In the genomic region with DNA sequence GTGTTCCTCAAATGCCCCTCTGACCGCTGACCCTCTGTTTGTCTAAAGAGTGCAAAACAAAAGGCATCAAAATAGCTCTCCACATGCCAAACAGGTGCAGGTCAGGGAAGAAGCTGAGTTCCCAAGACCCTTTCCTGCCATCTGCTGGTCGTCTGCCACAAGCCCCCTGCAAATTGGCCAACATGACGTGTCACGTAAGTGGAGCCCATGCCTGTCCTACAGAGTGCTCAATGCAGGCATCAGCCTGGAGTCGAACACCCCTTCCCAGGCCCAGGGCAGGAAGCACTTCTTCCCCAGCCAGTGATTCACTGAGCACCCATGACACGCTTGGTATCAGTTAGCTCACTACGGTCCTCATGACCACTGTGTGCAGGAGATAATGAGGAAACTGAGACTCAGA, we compare ENCODE assay signal across 11 cellular contexts. TPM values are rescaled to one million over a fixed set of nuclear protein-coding genes. Genes with fewer than 3 reads are reported as not detected.
DNase-seq lines count a peak whose midpoint lies in the region; ATAC-seq, FAIRE-seq and TF ChIP-seq lines count a peak whose summit lies in the region.
"Had no signal": no experiment of that assay in that cellular context is flagged by ENCODE, and none has a peak within 500 bp of the region (broad histone marks: within the 10 kb centered on the region; RNA-seq: fewer than 3 reads in every experiment).

No MANE protein-coding gene starts in this region.

- POLR2A ChIA-PET in activated CD4-positive, alpha-beta T cell treated with anti-CD3 and anti-CD28 coated beads for 36 hours (lab: Charles Lee), result no interaction called here
- POLR2A ChIA-PET in K562 (lab: Yijun Ruan, JAX), result interaction anchor here (0.5 to 1.0 kb wide), 4 partner anchors 12 to 137 kb away, joined by 3 to 5 read pairs (median 4); no protein-coding TSS in a partner anchor

- H4K20me1 ChIP-seq in K562 (replicated peaks; ENCODE audit: control insufficient read depth, insufficient read depth, low read length), result no peaks in the 10 kb centered on the region

- H3K27ac Mint-ChIP-seq in activated CD4-positive, alpha-beta T cell treated with anti-CD3 and anti-CD28 coated beads for 36 hours, result no peak overlapping the region
- H3K27ac Mint-ChIP-seq in osteocyte (ENCODE audit: unreplicated experiment), result no peak overlapping the region

- H3K9me3 Mint-ChIP-seq in activated CD4-positive, alpha-beta T cell treated with anti-CD3 and anti-CD28 coated beads for 36 hours (ENCODE audit: low read depth), result no peaks in the 10 kb centered on the region
- no peaks in the 10 kb centered on the region for H3K9me3 Mint-ChIP-seq in osteocyte (ENCODE audit: unreplicated experiment)

- H3K9me1 ChIP-seq in K562 (ENCODE audit: control insufficient read depth, insufficient read depth, low read length), result no peaks in the 10 kb centered on the region

- no peaks in the 10 kb centered on the region for H3K9me3 ChIP-seq in K562 (replicated peaks; ENCODE audit: control insufficient read depth, insufficient read depth, low read depth, low read length)
- no peaks in the 10 kb centered on the region for H3K9me3 ChIP-seq in effector memory CD4-positive, alpha-beta T cell (ENCODE audit: control insufficient read depth, low read length)
- H3K9me3 ChIP-seq: HAP-1 had no signal

- no peaks in the 10 kb centered on the region for H3K36me3 Mint-ChIP-seq in activated CD4-positive, alpha-beta T cell treated with anti-CD3 and anti-CD28 coated beads for 36 hours (ENCODE audit: low read depth)
- H3K36me3 Mint-ChIP-seq in osteocyte (ENCODE audit: unreplicated experiment), result no peaks in the 10 kb centered on the region

- peak; percentile 25 for DNase-seq in activated CD4-positive, alpha-beta T cell treated with anti-CD3 and anti-CD28 coated beads for 36 hours
- no peak for DNase-seq in activated CD4-positive, alpha-beta T cell treated with anti-CD3 and anti-CD28 coated beads, Interleukin-2, amount 50 U/mL, for 1 hour
- peak; percentile 84 for DNase-seq in NB4 (ENCODE audit: low read depth)
- DNase-seq in K562 (ENCODE audit: extremely low read depth in 1 of 4, low spot score in 3 of 4), result peak; percentile 45 to 64 (median 52)
- DNase-seq in osteocyte (ENCODE audit: extremely low spot score, unreplicated experiment), result peak; percentile 54
- DNase-seq in effector memory CD4-positive, alpha-beta T cell, result no peak
- DNase-seq in HuH-7.5 (ENCODE audit: low spot score), result no peak
- DNase-seq: COR-L47 had no signal

- no peak for TF ChIP-seq POLR2A in NB4 (IDR thresholded peaks at IDR 0.05; ENCODE audit: extremely low read depth, insufficient read length)
- TF ChIP-seq POLR2A in K562 (conservative IDR thresholded peaks at IDR 0.05), result no peak

- H3K4me2 ChIP-seq in K562 (ENCODE audit: insufficient read depth, low read length), result no peak overlapping the region

- no peak for TF ChIP-seq EP300 in K562 (IDR thresholded peaks at IDR 0.05; ENCODE audit: low read length)

- TF ChIP-seq CTCF in NB4 (IDR thresholded peaks at IDR 0.05; ENCODE audit: low read depth, low read length), result peak; percentile 87
- peak; percentile 65 to 73 (median 70) for TF ChIP-seq CTCF in K562 (IDR thresholded peaks at IDR 0.05 in 2 of 3, conservative IDR thresholded peaks at IDR 0.05 in 1 of 3; ENCODE audit: insufficient read depth in 2 of 3, low read depth in 1 of 3, low read length in 3 of 3)
- TF ChIP-seq CTCF in osteocyte (IDR thresholded peaks at IDR 0.05), result peak; percentile 49

- H2AFZ ChIP-seq in K562 (ENCODE audit: low read depth, low read length), result 0 out of 2 replicates have a peak overlapping the region, but pooled peaks have one; percentile 0

- peak; percentile 77 to 79 for TF ChIP-seq RAD21 in K562 (CRISPR knock-in tag; conservative IDR thresholded peaks at IDR 0.05 in 1 of 2, IDR thresholded peaks at IDR 0.05 in 1 of 2)

- no peak overlapping the region for H3K9ac ChIP-seq in K562 (ENCODE audit: insufficient read depth in 1 of 2, low read depth in 2 of 2, low read length in 2 of 2)

- H3K27ac ChIP-seq in K562 (ENCODE audit: extremely low read depth, low read depth, low read length), result no peak overlapping the region
- no peak overlapping the region for H3K27ac ChIP-seq in effector memory CD4-positive, alpha-beta T cell (ENCODE audit: insufficient read depth, low read length, poor library complexity, severe bottlenecking)

- H3K36me3 ChIP-seq in K562 (ENCODE audit: control insufficient read depth, insufficient read depth, low read length), result no peaks in the 10 kb centered on the region
- no peaks in the 10 kb centered on the region for H3K36me3 ChIP-seq in effector memory CD4-positive, alpha-beta T cell (ENCODE audit: control insufficient read depth, insufficient read depth, low read length)
- H3K36me3 ChIP-seq: HAP-1 had no signal

- FAIRE-seq in K562 (lab: Jason Lieb, UNC), result peak; percentile 93

- no TSS peak for BruUV-seq in K562 (replicated peaks; lab: Mats Ljungman, UMichigan)

- in situ Hi-C loops in K562 (cut with MboI), result no loop called here

- CTCF ChIA-PET in activated CD4-positive, alpha-beta T cell treated with anti-CD3 and anti-CD28 coated beads for 36 hours (lab: Charles Lee), result no interaction called here
- CTCF ChIA-PET in K562 (lab: Yijun Ruan, JAX; ENCODE audit: low intra/inter-chr PET ratio), result interaction anchor here (1.1 kb wide), 1 partner anchor 62 kb away, joined by 3 read pairs; no protein-coding TSS in a partner anchor

- WGBS in K562 (ENCODE audit: insufficient coverage, low coverage, missing lambda C conversion rate), result 0% methylated on average over 7 of the region's 7 CpGs

- intact Hi-C loops in activated CD4-positive, alpha-beta T cell treated with anti-CD3 and anti-CD28 coated beads for 36 hours (cut with DNase I, micrococcal nuclease), result no loop called here
- intact Hi-C loops in K562 (cut with micrococcal nuclease), result loop anchor here (2.0 kb wide), 1 partner anchor 46 kb away; no protein-coding TSS in a partner anchor

- H3K4me3 ChIP-seq in NB4 (ENCODE audit: low read depth, low read length) (no peak overlapping the region), K562 (no peak overlapping the region)
- H3K4me3 ChIP-seq in effector memory CD4-positive, alpha-beta T cell (ENCODE audit: insufficient read depth, low read depth, low read length, poor library complexity, severe bottlenecking), result no peak overlapping the region
- H3K4me3 ChIP-seq: HAP-1 had no signal

- H3K79me2 ChIP-seq in K562 (ENCODE audit: control insufficient read depth, insufficient read depth, low read length), result no peaks in the 10 kb centered on the region

- H3K4me3 Mint-ChIP-seq in activated CD4-positive, alpha-beta T cell treated with anti-CD3 and anti-CD28 coated beads for 36 hours, result no peak overlapping the region
- H3K4me3 Mint-ChIP-seq in osteocyte (ENCODE audit: unreplicated experiment), result no peak overlapping the region

- H3K4me1 Mint-ChIP-seq in activated CD4-positive, alpha-beta T cell treated with anti-CD3 and anti-CD28 coated beads for 36 hours, result no peaks in the 10 kb centered on the region
- no peaks in the 10 kb centered on the region for H3K4me1 Mint-ChIP-seq in osteocyte (ENCODE audit: unreplicated experiment)

- H3K27me3 ChIP-seq in K562 (ENCODE audit: control insufficient read depth in 2 of 2, insufficient read depth in 2 of 2, low read length in 2 of 2), result peaks cover 0 to 52% of the 10 kb centered on the region in 2 experiments; a peak in 3 of 5 replicates
- no peaks in the 10 kb centered on the region for H3K27me3 ChIP-seq in effector memory CD4-positive, alpha-beta T cell (replicated peaks; ENCODE audit: control insufficient read depth, insufficient read depth, low read length, poor library complexity, severe bottlenecking)

- ATAC-seq in activated CD4-positive, alpha-beta T cell treated with anti-CD3 and anti-CD28 coated beads for 36 hours, result peak; percentile 39
- peak; percentile 81 for ATAC-seq in K562
- no peak for ATAC-seq in GM19351 (IDR thresholded peaks at IDR 0.05; ENCODE audit: unreplicated experiment)

- H3K4me1 ChIP-seq in K562 (replicated peaks in 1 of 2; ENCODE audit: control insufficient read depth in 2 of 2, insufficient read depth in 2 of 2, low read length in 2 of 2), result peaks cover 0 to 5% of the 10 kb centered on the region in 2 experiments; a peak in 1 of 5 replicates
- H3K4me1 ChIP-seq in effector memory CD4-positive, alpha-beta T cell (ENCODE audit: control insufficient read depth, insufficient read depth, low read length, poor library complexity, severe bottlenecking), result no peaks in the 10 kb centered on the region
- H3K4me1 ChIP-seq: HAP-1 had no signal

- H3K27me3 Mint-ChIP-seq in activated CD4-positive, alpha-beta T cell treated with anti-CD3 and anti-CD28 coated beads for 36 hours, result no peaks in the 10 kb centered on the region
- H3K27me3 Mint-ChIP-seq in osteocyte (ENCODE audit: unreplicated experiment), result peaks cover 18% of the 10 kb centered on the region

RNA-seq across cellular contexts. Expression of gene TMEM72, which starts 14.1 kb away (rescaled TPM):
- total RNA-seq in activated CD4-positive, alpha-beta T cell treated with anti-CD3 and anti-CD28 coated beads for 36 hours, result not detected
- not detected in 2 replicates for total RNA-seq in K562 (2011; cell fraction: chromatin; rRNA removed; ENCODE audit: low replicate concordance)
- total RNA-seq in K562 (2011; cell fraction: nucleolus; rRNA removed), result not detected in 2 replicates
- total RNA-seq in K562 (2011; cell fraction: nucleoplasm; rRNA removed), result not detected in 2 replicates
- total RNA-seq in K562 (2014; rRNA removed) (not detected in 2 replicates), K562 (2014; rRNA removed; fragmentation: Illumina TruSeq; extraction: Trizol) (not detected in 2 replicates), K562 (2015; rRNA removed; fragmentation: Illumina TruSeq; extraction: Trizol) (not detected in 2 replicates), K562 (2021) (not detected in 2 replicates), osteocyte (not detected in 2 replicates)
- polyA plus RNA-seq in K562 (2011; rRNA removed) (not detected in 2 replicates), K562 (2014; fragmentation: Illumina TruSeq; extraction: Trizol) (not detected in 2 replicates), K562 (2014; fragmentation: Nextera tagmentation; extraction: Ambion mirVana) (not detected), K562 (2014; rRNA removed) (not detected in 2 replicates)
- polyA plus RNA-seq in K562 (2011; cell fraction: cytosol; rRNA removed), result not detected in 2 replicates
- not detected in 2 replicates for polyA plus RNA-seq in K562 (2011; cell fraction: nucleus; rRNA removed)
- polyA plus RNA-seq in K562 (2012), result not detected in 2 replicates
- not detected in 2 replicates for polyA minus RNA-seq in K562 (2011; rRNA and poly(A)+ RNA removed)
- polyA minus RNA-seq in K562 (2011; cell fraction: cytosol; rRNA and poly(A)+ RNA removed), result not detected in 2 replicates
- not detected in 2 replicates for polyA minus RNA-seq in K562 (2011; cell fraction: nucleus; rRNA and poly(A)+ RNA removed)
- total RNA-seq: T-helper 2 cell treated with Interferon-gamma antibody and Interleukin-4, amounts not matched to agents 100 ng/mL and 5 ng/mL, for 36 hours had no signal

RNA-seq across cellular contexts. Expression of gene RASSF4, which starts 34.4 kb away (rescaled TPM):
- 1 to 10 TPM; 1.0 to 1.3 TPM for total RNA-seq in activated CD4-positive, alpha-beta T cell treated with anti-CD3 and anti-CD28 coated beads for 36 hours
- total RNA-seq in K562 (2011; cell fraction: chromatin; rRNA removed; ENCODE audit: low replicate concordance), result 0.21 and 0.58 TPM in 2 replicates
- total RNA-seq in K562 (2011; cell fraction: nucleolus; rRNA removed), result 0.17 and 0.66 TPM in 2 replicates
- 0.15 and 0.29 TPM in 2 replicates for total RNA-seq in K562 (2011; cell fraction: nucleoplasm; rRNA removed)
- total RNA-seq in K562 (2014; rRNA removed) (0.04 and 0.09 TPM in 2 replicates), K562 (2014; rRNA removed; fragmentation: Illumina TruSeq; extraction: Trizol) (not detected in 2 replicates), K562 (2015; rRNA removed; fragmentation: Illumina TruSeq; extraction: Trizol) (not detected in 2 replicates), K562 (2021) (0.18 and 0.62 TPM in 2 replicates), osteocyte (11.7 and 11.8 TPM in 2 replicates)
- polyA plus RNA-seq in K562 (2011; rRNA removed) (0.05 and 0.13 TPM in 2 replicates), K562 (2014; fragmentation: Illumina TruSeq; extraction: Trizol) (0.10 TPM in 1 of 2 replicates, not detected in the other), K562 (2014; fragmentation: Nextera tagmentation; extraction: Ambion mirVana) (under 1 TPM in 1 of 2 experiments, not detected in 1; 0.01 TPM), K562 (2014; rRNA removed) (0.13 TPM in 1 of 2 replicates, not detected in the other)
- polyA plus RNA-seq in K562 (2011; cell fraction: cytosol; rRNA removed), result 0.04 and 0.30 TPM in 2 replicates
- 0.25 and 0.30 TPM in 2 replicates for polyA plus RNA-seq in K562 (2011; cell fraction: nucleus; rRNA removed)
- polyA plus RNA-seq in K562 (2012), result 0.20 and 0.68 TPM in 2 replicates
- not detected in 2 replicates for polyA minus RNA-seq in K562 (2011; rRNA and poly(A)+ RNA removed)
- polyA minus RNA-seq in K562 (2011; cell fraction: cytosol; rRNA and poly(A)+ RNA removed), result not detected in 2 replicates
- polyA minus RNA-seq in K562 (2011; cell fraction: nucleus; rRNA and poly(A)+ RNA removed), result not detected in 2 replicates

RNA-seq across cellular contexts. Expression of gene DEPP1, which starts 53.4 kb away (rescaled TPM):
- total RNA-seq in activated CD4-positive, alpha-beta T cell treated with anti-CD3 and anti-CD28 coated beads for 36 hours, result under 1 TPM; 0.28 to 0.34 TPM
- total RNA-seq in K562 (2011; cell fraction: chromatin; rRNA removed; ENCODE audit: low replicate concordance), result 0.32 and 3.0 TPM in 2 replicates
- 2.4 and 4.7 TPM in 2 replicates for total RNA-seq in K562 (2011; cell fraction: nucleolus; rRNA removed)
- total RNA-seq in K562 (2011; cell fraction: nucleoplasm; rRNA removed), result 1.5 and 2.3 TPM in 2 replicates
- total RNA-seq in K562 (2014; rRNA removed) (0.33 and 0.54 TPM in 2 replicates), K562 (2014; rRNA removed; fragmentation: Illumina TruSeq; extraction: Trizol) (0.06 and 0.07 TPM in 2 replicates), K562 (2015; rRNA removed; fragmentation: Illumina TruSeq; extraction: Trizol) (0.11 and 0.18 TPM in 2 replicates), K562 (2021) (0.34 and 0.40 TPM in 2 replicates), osteocyte (10.3 and 10.4 TPM in 2 replicates)
- polyA plus RNA-seq in K562 (2011; rRNA removed) (0.42 and 1.1 TPM in 2 replicates), K562 (2014; fragmentation: Illumina TruSeq; extraction: Trizol) (0.19 TPM in 2 replicates), K562 (2014; fragmentation: Nextera tagmentation; extraction: Ambion mirVana) (under 1 TPM in 1 of 2 experiments, not detected in 1; 0.04 TPM), K562 (2014; rRNA removed) (0.21 and 0.26 TPM in 2 replicates)
- polyA plus RNA-seq in K562 (2011; cell fraction: cytosol; rRNA removed), result 1.3 and 1.5 TPM in 2 replicates
- polyA plus RNA-seq in K562 (2011; cell fraction: nucleus; rRNA removed), result 0.47 and 1.1 TPM in 2 replicates
- polyA plus RNA-seq in K562 (2012), result 0.46 and 1.3 TPM in 2 replicates
- polyA minus RNA-seq in K562 (2011; rRNA and poly(A)+ RNA removed), result 0.77 and 1.1 TPM in 2 replicates
- 0.76 and 1.8 TPM in 2 replicates for polyA minus RNA-seq in K562 (2011; cell fraction: cytosol; rRNA and poly(A)+ RNA removed)
- polyA minus RNA-seq in K562 (2011; cell fraction: nucleus; rRNA and poly(A)+ RNA removed), result 1.9 and 3.2 TPM in 2 replicates

Comparison
In these comparisons a context has a peak if more than half of its experiments do, and no peak if none do; other contexts are left out.
1. DNase-seq: peak in activated CD4-positive, alpha-beta T cell treated with anti-CD3 and anti-CD28 coated beads for 36 hours (single experiment), NB4 (single experiment), K562 (4 of 4) and osteocyte (single experiment); none in activated CD4-positive, alpha-beta T cell treated with anti-CD3 and anti-CD28 coated beads, Interleukin-2, amount 50 U/mL, for 1 hour (single experiment), effector memory CD4-positive, alpha-beta T cell (0 of 3) and HuH-7.5 (single experiment).
2. Peak in every context shown above with its lines, with median percentiles within 50 percentile points of each other: CTCF ChIP-seq.